Comparison of ENCODE assay signal across 8 cellular contexts in genomic region chrX:129678176-129678880, GRCh38. TPM values are rescaled to one million over a fixed set of nuclear protein-coding genes. Genes with fewer than 3 reads are reported as not detected.
DNase-seq lines count a peak whose midpoint lies in the region; FAIRE-seq and TF ChIP-seq lines count a peak whose summit lies in the region.

No MANE protein-coding gene starts in this region.

- intact Hi-C loops in ascending aorta (cut with DNase I): no loop called here

- TF ChIP-seq CTCF in ascending aorta (IDR thresholded peaks at IDR 0.05): peak; percentile 17 to 47 (median 38)

- WGBS in small intestine, 3 donors: 4 to 31% (median 5%) methylated on average over 38 to 49 of the region's 49 CpGs

- no peak for FAIRE-seq in small intestine (lab: Jason Lieb, UNC)

- H3K27ac ChIP-seq in ascending aorta: peak overlapping the region; percentile 81 to 89
- peak overlapping the region; percentile 86 to 88 for H3K27ac ChIP-seq in small intestine (ENCODE audit: low read depth in 1 of 2, low read length in 1 of 2)

- TF ChIP-seq EP300 in Ishikawa (IDR thresholded peaks at IDR 0.05; ENCODE audit: borderline replicate concordance): no peak

- DNase-seq in NCI-H524 (lab: John Stamatoyannopoulos, UW) (peak; percentile 73 to 87), NCI-H524 treated with DMSO at 0.1 percent for 48 hours (lab: John Stamatoyannopoulos, UW) (no peak), SW480 (ENCODE audit: low spot score) (peak; percentile 71), ascending aorta (ENCODE audit: low spot score in 2 of 2) (peak in 1 of 2 donors; percentile 78), hypothalamus (lab: John Stamatoyannopoulos, UW) (peak in 40 of 51 donors; percentile 2 to 69 (median 28)), small intestine (peak; percentile 46), cerebellum (ENCODE audit: low spot score) (no peak)

- H3K27me3 ChIP-seq in ascending aorta (no peaks in the 10 kb centered on the region), small intestine (ENCODE audit: control insufficient read depth in 2 of 2, insufficient read depth in 2 of 2, low read length in 2 of 2) (no peaks in the 10 kb centered on the region)

- no peak; the same call in 1 of the 2 replicates for TF ChIP-seq RAD21 in Ishikawa (IDR thresholded peaks at IDR 0.05; ENCODE audit: low read depth)

- peaks cover 0 to 4% of the 10 kb centered on the region in 2 donors for H3K4me1 ChIP-seq in ascending aorta
- peaks cover 0 to 2% of the 10 kb centered on the region in 2 donors for H3K4me1 ChIP-seq in small intestine (ENCODE audit: control insufficient read depth in 2 of 2, insufficient read depth in 1 of 2, low read depth in 1 of 2, low read length in 1 of 2)

- peak overlapping the region; percentile 31 to 62 for H3K4me3 ChIP-seq in ascending aorta
- H3K4me3 ChIP-seq in small intestine (ENCODE audit: low read depth in 1 of 2, low read length in 2 of 2): peak overlapping the region; percentile 11 to 35

- no peaks in the 10 kb centered on the region for H3K9me3 ChIP-seq in ascending aorta
- H3K9me3 ChIP-seq in small intestine (ENCODE audit: control insufficient read depth, low read depth): no peaks in the 10 kb centered on the region

- H3K36me3 ChIP-seq in ascending aorta: no peaks in the 10 kb centered on the region
- H3K36me3 ChIP-seq in small intestine (ENCODE audit: control insufficient read depth in 2 of 2, insufficient read depth in 2 of 2, low read length in 2 of 2): no peaks in the 10 kb centered on the region

TF ChIP-seq in Ishikawa, 13 proteins besides CTCF, POLR2A, EP300 and RAD21:
- TF ChIP-seq TCF12 (IDR thresholded peaks at IDR 0.05; ENCODE audit: low read depth) (no peak), CEBPB (IDR thresholded peaks at IDR 0.05) (no peak), CREB1 (IDR thresholded peaks at IDR 0.05; ENCODE audit: low read depth) (no peak), FOXM1 (IDR thresholded peaks at IDR 0.05; ENCODE audit: borderline replicate concordance, low read depth) (no peak), YY1 (IDR thresholded peaks at IDR 0.05; ENCODE audit: low read depth) (no peak), MAX (IDR thresholded peaks at IDR 0.05) (peak; percentile 50; the same call in 1 of the 2 replicates), NFIC (IDR thresholded peaks at IDR 0.05) (peak; percentile 53), REST (IDR thresholded peaks at IDR 0.05; ENCODE audit: low read depth) (no peak), EGR1 (IDR thresholded peaks at IDR 0.05) (peak; percentile 91), ZBTB7A (IDR thresholded peaks at IDR 0.05; ENCODE audit: low read depth) (peak; percentile 90; the same call in 1 of the 2 replicates)
- TF ChIP-seq, protein P1, sequence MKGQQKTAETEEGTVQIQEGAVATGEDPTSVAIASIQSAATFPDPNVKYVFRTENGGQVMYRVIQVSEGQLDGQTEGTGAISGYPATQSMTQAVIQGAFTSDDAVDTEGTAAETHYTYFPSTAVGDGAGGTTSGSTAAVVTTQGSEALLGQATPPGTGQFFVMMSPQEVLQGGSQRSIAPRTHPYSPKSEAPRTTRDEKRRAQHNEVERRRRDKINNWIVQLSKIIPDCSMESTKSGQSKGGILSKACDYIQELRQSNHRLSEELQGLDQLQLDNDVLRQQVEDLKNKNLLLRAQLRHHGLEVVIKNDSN (IDR thresholded peaks at IDR 0.05): no peak; the same call in 1 of the 2 replicates
TF ChIP-seq in Ishikawa: peak in this region for 4.

RNA-seq across cellular contexts. Expression of gene APLN, which starts 23.6 kb away (rescaled TPM):
- total RNA-seq in ascending aorta: 2.2 TPM
- polyA plus RNA-seq in small intestine: 1 to 10 TPM in 1 of 3 donors, under 1 TPM in 1, not detected in 1; 0.27 to 1.2 TPM
- total RNA-seq in cerebellum: 2.0 TPM

Comparison
In these comparisons a context has a peak if more than half of its experiments do, and no peak if none do; other contexts are left out.
1. DNase-seq: peak in NCI-H524 (2 of 2), SW480 (single experiment), hypothalamus (40 of 51) and small intestine (single experiment); none in NCI-H524 treated with DMSO at 0.1 percent for 48 hours (single experiment) and cerebellum (single experiment).